25 cellular contexts compared by ENCODE assay signal in the genomic region with DNA sequence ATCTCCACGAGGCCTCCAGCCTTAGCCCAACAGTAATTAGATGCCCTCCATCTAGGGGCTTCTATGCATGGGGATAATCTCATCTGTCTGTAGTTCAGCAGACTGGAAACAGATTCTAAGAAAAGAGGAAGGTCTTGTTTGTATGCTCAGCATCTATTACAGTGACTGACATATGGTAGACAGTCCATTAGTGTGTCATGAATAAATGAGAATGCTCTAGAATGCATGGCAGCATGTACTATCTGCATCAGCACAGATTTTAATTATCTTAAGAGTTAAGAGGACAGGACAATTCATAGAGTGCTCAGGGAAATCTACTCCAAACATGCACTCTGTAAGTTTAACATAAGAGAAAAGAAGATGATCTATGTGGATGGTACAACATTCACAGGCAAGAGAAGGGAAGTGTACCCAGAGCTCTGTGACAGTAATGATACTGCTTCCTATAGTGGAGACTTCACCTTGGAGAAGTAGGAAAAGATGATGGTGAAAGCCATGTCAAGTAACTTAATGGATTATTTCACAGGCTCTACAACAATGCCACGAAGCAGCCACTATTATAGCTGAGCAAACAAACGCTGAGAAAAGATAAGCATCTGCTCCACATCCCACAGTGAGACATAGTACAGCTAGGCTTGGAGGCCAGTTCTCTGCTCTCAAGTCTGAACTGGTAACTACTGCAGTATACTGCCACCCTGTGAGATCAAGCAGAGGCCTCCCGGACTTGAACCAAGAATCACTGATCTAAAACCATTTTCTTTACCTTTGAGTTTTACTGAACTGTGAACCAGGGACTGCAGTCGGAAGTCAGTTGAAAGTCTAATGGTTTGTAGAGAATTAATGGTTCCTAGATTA.
DNase-seq lines count a peak whose midpoint lies in the region; ATAC-seq and TF ChIP-seq lines count a peak whose summit lies in the region.
"Had no signal": no experiment of that assay in that cellular context is flagged by ENCODE, and none has a peak within 500 bp of the region (broad histone marks: within the 10 kb centered on the region; RNA-seq: fewer than 3 reads in every experiment).

No MANE protein-coding gene starts in this region.

- no peak overlapping the region for H2AFZ ChIP-seq in mammary epithelial cell (ENCODE audit: low read depth, low read length)

- H3K27ac ChIP-seq in mammary epithelial cell (ENCODE audit: insufficient read depth, low read depth, low read length) (no peak overlapping the region), RWPE1 (no peak overlapping the region), testis (no peak overlapping the region)
- H3K27ac ChIP-seq: sigmoid colon, SK-N-MC, uterus, WERI-Rb-1 had no signal

- BruUV-seq in mammary epithelial cell (replicated peaks; lab: Mats Ljungman, UMichigan) (no TSS peak), MCF 10A (replicated peaks; lab: Mats Ljungman, UMichigan) (no TSS peak)

- ATAC-seq in HG03521 (IDR thresholded peaks at IDR 0.05; ENCODE audit: unreplicated experiment) = no peak
- ATAC-seq: GM12878 had no signal

- no peaks in the 10 kb centered on the region for H3K79me2 ChIP-seq in mammary epithelial cell (ENCODE audit: insufficient read depth, low read length)

- H3K9me3 ChIP-seq in mammary epithelial cell (replicated peaks; ENCODE audit: insufficient read depth, low read length) (no peaks in the 10 kb centered on the region), testis (no peaks in the 10 kb centered on the region)
- H3K9me3 ChIP-seq: sigmoid colon, uterus had no signal

- POLR2A ChIA-PET in MCF 10A (lab: Yijun Ruan, JAX) (interaction anchor here (0.6 kb wide), 1 partner anchor 24 kb away, joined by 3 read pairs; no protein-coding TSS in a partner anchor), RWPE1 (lab: Yijun Ruan, JAX; ENCODE audit: low non-redundant PET) (interaction anchor here (0.7 kb wide), 1 partner anchor 1893 kb away, joined by 6 read pairs; no protein-coding TSS in a partner anchor)

- CTCF ChIA-PET in mammary epithelial cell (lab: Charles Lee; ENCODE audit: low non-redundant PET) = no interaction called here
- CTCF ChIA-PET in MCF 10A (lab: Yijun Ruan, JAX) = interaction anchor here (0.6 to 0.7 kb wide), 2 partner anchors 64 to 704 kb away, joined by 3 to 4 read pairs; no protein-coding TSS in a partner anchor
- CTCF ChIA-PET in RWPE1 (lab: Yijun Ruan, JAX) = no interaction called here

- no peaks in the 10 kb centered on the region for H4K20me1 ChIP-seq in mammary epithelial cell (ENCODE audit: insufficient read depth, low read length)

- H3K4me3 Mint-ChIP-seq in MCF 10A (ENCODE audit: unreplicated experiment) (no peak overlapping the region), glutamatergic neuron (ENCODE audit: unreplicated experiment) (no peak overlapping the region)
- H3K4me3 Mint-ChIP-seq: CD14-positive monocyte, naive B cell had no signal

- H3K27me3 ChIP-seq in mammary epithelial cell (ENCODE audit: insufficient read depth, low read length) (no peaks in the 10 kb centered on the region), testis (no peaks in the 10 kb centered on the region)
- H3K27me3 ChIP-seq: sigmoid colon, uterus had no signal

- dilution Hi-C loops in mammary epithelial cell (cut with HindIII; ENCODE audit: low sequenced_read_pairs) = no loop called here

- TF ChIP-seq POLR2A in testis (IDR thresholded peaks at IDR 0.05) = no peak

- no peaks in the 10 kb centered on the region for H3K4me1 Mint-ChIP-seq in MCF 10A (ENCODE audit: insufficient read depth, unreplicated experiment)
- H3K4me1 Mint-ChIP-seq in glutamatergic neuron (ENCODE audit: low read depth, unreplicated experiment) = peaks cover 9% of the 10 kb centered on the region
- H3K4me1 Mint-ChIP-seq: CD14-positive monocyte, naive B cell had no signal

- no peaks in the 10 kb centered on the region for H3K4me1 ChIP-seq in mammary epithelial cell (ENCODE audit: insufficient read depth, low read length)
- H3K4me1 ChIP-seq in testis = no peaks in the 10 kb centered on the region
- H3K4me1 ChIP-seq: sigmoid colon, uterus had no signal

- DNase-seq in mammary epithelial cell = peak; percentile 12
- no peak for DNase-seq in MCF 10A (ENCODE audit: unreplicated experiment)
- peak; percentile 11 for DNase-seq in NCI-H510A (lab: John Stamatoyannopoulos, UW)
- no peak for DNase-seq in glutamatergic neuron
- DNase-seq in RWPE1 (ENCODE audit: low spot score) = no peak
- no peak for DNase-seq in ACHN
- DNase-seq in testis = no peak
- DNase-seq: activated CD4-positive, alpha-beta T cell treated with anti-CD3 and anti-CD28 coated beads, Interleukin-2, amount 50 U/mL, for 4 hours; activated CD8-positive, alpha-beta memory T cell treated with anti-CD3 and anti-CD28 coated beads, Interleukin-2, amount 50 U/mL, for 48 hours; activated effector memory CD4-positive, alpha-beta T cell treated with Interleukin-2 at 50 U/mL for 16 hours; DMS 273 treated with DMSO at 0.1 percent for 48 hours; effector CD4-positive, alpha-beta T cell; foreskin melanocyte; GOT3; kidney; naive B cell; NCI-H1436 treated with DMSO at 0.1 percent for 48 hours; sigmoid colon; T-helper 2 cell; uterus had no signal

- H3K36me3 ChIP-seq in mammary epithelial cell (ENCODE audit: insufficient read depth, low read length) = no peaks in the 10 kb centered on the region
- no peaks in the 10 kb centered on the region for H3K36me3 ChIP-seq in testis (ENCODE audit: low read depth, missing control alignments)
- H3K36me3 ChIP-seq: sigmoid colon, uterus, WERI-Rb-1 had no signal

- intact Hi-C loops in mammary epithelial cell (cut with micrococcal nuclease) (no loop called here), MCF 10A (cut with micrococcal nuclease) (no loop called here), testis (cut with DNase I; ENCODE audit: low total_unique reads) (no loop called here)

- in situ Hi-C loops in mammary epithelial cell (cut with MboI; ENCODE audit: low sequenced_read_pairs in 2 of 2) (no loop called here), ACHN (cut with HindIII; ENCODE audit: low pct_ligation_motif_present, low pct_unique_long_range_greater_than_20kb, low sequenced_read_pairs) (no loop called here)

- H3K4me2 ChIP-seq in mammary epithelial cell (ENCODE audit: insufficient read depth, low read depth, low read length) = no peak overlapping the region

- 37% methylated on average over 5 of the region's 5 CpGs for WGBS in mammary epithelial cell (ENCODE audit: low coverage, missing lambda C conversion rate)
- WGBS in testis, 2 donors = 62 to 65% methylated on average over 5 of the region's 5 CpGs

- no peak overlapping the region for H3K9ac ChIP-seq in mammary epithelial cell (ENCODE audit: insufficient read depth, low read length)

- H3K36me3 Mint-ChIP-seq in MCF 10A (ENCODE audit: insufficient read depth, unreplicated experiment) (no peaks in the 10 kb centered on the region), glutamatergic neuron (ENCODE audit: unreplicated experiment) (no peaks in the 10 kb centered on the region)
- H3K36me3 Mint-ChIP-seq: CD14-positive monocyte, naive B cell had no signal

- H3K4me3 ChIP-seq in mammary epithelial cell (replicated peaks in 1 of 3; ENCODE audit: insufficient read depth in 1 of 3, low read depth in 2 of 3, low read length in 3 of 3) (no peak overlapping the region), testis (no peak overlapping the region)
- H3K4me3 ChIP-seq: GM12878, sigmoid colon, SK-N-MC, uterus had no signal

- peak in 1 of 2 donors; percentile 10 for TF ChIP-seq CTCF in mammary epithelial cell (conservative IDR thresholded peaks at IDR 0.05 in 1 of 2, IDR thresholded peaks at IDR 0.05 in 1 of 2; ENCODE audit: extremely low read depth in 1 of 2, insufficient read depth in 1 of 2, low read depth in 1 of 2, low read length in 2 of 2)
- no peak for TF ChIP-seq CTCF in MCF 10A (IDR thresholded peaks at IDR 0.05; ENCODE audit: unreplicated experiment)
- TF ChIP-seq CTCF in glutamatergic neuron (IDR thresholded peaks at IDR 0.05; ENCODE audit: partially characterized antibody, unreplicated experiment) = no peak
- TF ChIP-seq CTCF in RWPE1 (conservative IDR thresholded peaks at IDR 0.05; ENCODE audit: low read depth) = no peak
- TF ChIP-seq CTCF in testis (IDR thresholded peaks at IDR 0.05) = no peak

- H3K27me3 Mint-ChIP-seq in MCF 10A (ENCODE audit: insufficient read depth, unreplicated experiment) = no peaks in the 10 kb centered on the region
- H3K27me3 Mint-ChIP-seq in glutamatergic neuron (ENCODE audit: unreplicated experiment) = no peaks in the 10 kb centered on the region
- H3K27me3 Mint-ChIP-seq: naive B cell had no signal

- H3K9me3 Mint-ChIP-seq in MCF 10A (ENCODE audit: unreplicated experiment) (peaks cover 6% of the 10 kb centered on the region), glutamatergic neuron (ENCODE audit: unreplicated experiment) (no peaks in the 10 kb centered on the region)

- H3K27ac Mint-ChIP-seq in MCF 10A (ENCODE audit: low read depth, unreplicated experiment) (no peak overlapping the region), glutamatergic neuron (ENCODE audit: unreplicated experiment) (peak overlapping the region; percentile 1)
- H3K27ac Mint-ChIP-seq: CD14-positive monocyte had no signal

Comparison
In these comparisons a context has a peak if more than half of its experiments do, and no peak if none do; other contexts are left out.
1. DNase-seq: peak in mammary epithelial cell (single experiment) and NCI-H510A (single experiment); none in MCF 10A (single experiment), glutamatergic neuron (single experiment), RWPE1 (single experiment), ACHN (single experiment) and testis (single experiment).